ENCODE assay signal across 11 cellular contexts in the genomic region with DNA sequence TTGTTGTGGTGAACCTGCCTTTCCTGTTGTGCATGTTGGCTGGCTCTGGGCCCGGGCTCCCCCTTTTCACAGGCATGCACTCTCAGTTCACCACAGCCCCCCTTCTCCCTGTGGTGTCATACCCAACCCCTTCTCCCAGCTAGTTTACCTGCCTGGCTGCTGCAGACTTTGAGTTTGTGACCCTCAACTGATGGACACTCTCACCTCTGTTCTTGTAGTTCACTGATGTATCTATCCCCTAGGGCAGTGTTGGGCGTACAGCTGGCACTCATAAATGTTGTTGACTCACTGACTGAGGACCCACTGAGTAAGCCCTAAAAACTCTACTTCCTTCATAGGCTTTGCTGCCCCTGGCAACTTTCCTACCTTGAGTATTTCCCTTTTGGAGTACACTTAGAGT. TPM values are rescaled to one million over a fixed set of nuclear protein-coding genes. Genes with fewer than 3 reads are reported as not detected.
DNase-seq lines count a peak whose midpoint lies in the region; ATAC-seq and TF ChIP-seq lines count a peak whose summit lies in the region.
"Had no signal": no experiment of that assay in that cellular context is flagged by ENCODE, and none has a peak within 500 bp of the region (broad histone marks: within the 10 kb centered on the region; RNA-seq: fewer than 3 reads in every experiment).

No MANE protein-coding gene starts in this region.

- H3K27me3 ChIP-seq in CD8-positive, alpha-beta T cell (ENCODE audit: insufficient read depth, low read length), result no peaks in the 10 kb centered on the region
- H3K27me3 ChIP-seq in left lung (no peaks in the 10 kb centered on the region), esophagus squamous epithelium (no peaks in the 10 kb centered on the region)

- intact Hi-C loops in CD8-positive, alpha-beta T cell (cut with DNase I, micrococcal nuclease), result loop anchor here in 1 of 2 experiments (1.0 to 2.0 kb wide), 2 partner anchors 30 to 66 kb away; a partner anchor contains a TSS
- intact Hi-C loops in activated T-helper 1 cell treated with anti-CD3 and anti-CD28 coated beads, Interleukin-12 subunit alpha, Interleukin-12 subunit beta, Interleukin-2, Interleukin-4 antibody, amounts not matched to agents 30 ng/mL and 10 ng/mL and 1 ng/mL, durations not matched to agents 14 hours and 24 hours and 36 hours (cut with micrococcal nuclease), result no loop called here
- intact Hi-C loops in left lung (cut with DNase I) (no loop called here), esophagus squamous epithelium (cut with DNase I) (no loop called here), head of caudate nucleus (cut with DNase I) (no loop called here)

- ATAC-seq in CD8-positive, alpha-beta T cell, result peak; percentile 92
- peak; percentile 81 for ATAC-seq in left lung
- ATAC-seq in HG03045 (IDR thresholded peaks at IDR 0.05; ENCODE audit: unreplicated experiment), result no peak

- H3K27ac ChIP-seq in CD8-positive, alpha-beta T cell (ENCODE audit: low read depth, low read length), result no peak overlapping the region
- H3K27ac ChIP-seq in left lung (no peak overlapping the region), esophagus squamous epithelium (peak overlapping the region in 1 of 4 donors; percentile 54)

- no peak for TF ChIP-seq POLR2A in esophagus squamous epithelium (IDR thresholded peaks at IDR 0.05)

- peak; percentile 9 to 82 (median 47) for DNase-seq in CD8-positive, alpha-beta T cell
- DNase-seq in HPDE6-E6E7 (ENCODE audit: extremely low spot score) (peak; percentile 65), left lung (no peak), esophagus squamous epithelium (lab: John Stamatoyannopoulos, UW) (no peak), head of caudate nucleus (no peak)
- no peak for DNase-seq in activated T-helper 1 cell treated with anti-CD3 and anti-CD28 coated beads, Interleukin-12 subunit alpha, Interleukin-12 subunit beta, Interleukin-2, Interleukin-4 antibody, amounts not matched to agents 30 ng/mL and 10 ng/mL and 1 ng/mL, durations not matched to agents 14 hours and 24 hours and 36 hours (ENCODE audit: low spot score)
- DNase-seq in NK-92 treated with Interleukin-12 subunit alpha and Interleukin-12 subunit beta, amount 100 ng/mL, for 24 hours (lab: John Stamatoyannopoulos, UW), result no peak
- DNase-seq: hippocampal formation; NCI-H2029 treated with DMSO at 0.1 percent for 48 hours; stimulated activated CD4-positive, alpha-beta T cell treated with anti-CD3 and anti-CD28 coated beads, Interleukin-12 subunit alpha, Interleukin-12 subunit beta, amount 100 ng/mL, for 4 hours had no signal

- TF ChIP-seq CTCF in CD8-positive, alpha-beta T cell (IDR thresholded peaks at IDR 0.05), result no peak
- TF ChIP-seq CTCF in left lung (IDR thresholded peaks at IDR 0.05) (no peak), esophagus squamous epithelium (IDR thresholded peaks at IDR 0.05) (no peak)

- no peaks in the 10 kb centered on the region for H3K9me3 Mint-ChIP-seq in CD8-positive, alpha-beta T cell
- peaks cover 7% of the 10 kb centered on the region for H3K9me3 Mint-ChIP-seq in activated T-helper 1 cell treated with anti-CD3 and anti-CD28 coated beads, Interleukin-12 subunit alpha, Interleukin-12 subunit beta, Interleukin-2, Interleukin-4 antibody, amounts not matched to agents 30 ng/mL and 10 ng/mL and 1 ng/mL, durations not matched to agents 14 hours and 24 hours and 36 hours

- H3K36me3 ChIP-seq in CD8-positive, alpha-beta T cell (ENCODE audit: insufficient read depth, low read length), result no peaks in the 10 kb centered on the region
- H3K36me3 ChIP-seq in left lung, result no peaks in the 10 kb centered on the region
- H3K36me3 ChIP-seq in esophagus squamous epithelium, result no peaks in the 10 kb centered on the region

- 27 to 35% methylated on average over 2 of the region's 2 CpGs for WGBS in esophagus squamous epithelium, 2 donors

- peaks cover 21% of the 10 kb centered on the region for H3K4me1 ChIP-seq in CD8-positive, alpha-beta T cell (ENCODE audit: insufficient read depth, low read length)
- H3K4me1 ChIP-seq in left lung (no peaks in the 10 kb centered on the region), esophagus squamous epithelium (peaks cover 0 to 48% (median 18%) of the 10 kb centered on the region in 3 donors)

- peaks cover 35% of the 10 kb centered on the region for H3K4me1 Mint-ChIP-seq in CD8-positive, alpha-beta T cell (ENCODE audit: low read depth)
- peaks cover 4% of the 10 kb centered on the region for H3K4me1 Mint-ChIP-seq in activated T-helper 1 cell treated with anti-CD3 and anti-CD28 coated beads, Interleukin-12 subunit alpha, Interleukin-12 subunit beta, Interleukin-2, Interleukin-4 antibody, amounts not matched to agents 30 ng/mL and 10 ng/mL and 1 ng/mL, durations not matched to agents 14 hours and 24 hours and 36 hours (ENCODE audit: low read depth)

- CTCF ChIA-PET in CD8-positive, alpha-beta T cell (lab: Charles Lee), result interaction anchor here (0.8 to 1.2 kb wide), 4 partner anchors 8 to 96 kb away, joined by 3 to 5 read pairs (median 3); no protein-coding TSS in a partner anchor

- no peaks in the 10 kb centered on the region for H3K9me3 ChIP-seq in CD8-positive, alpha-beta T cell (ENCODE audit: low read length)
- H3K9me3 ChIP-seq in left lung, result no peaks in the 10 kb centered on the region
- H3K9me3 ChIP-seq in esophagus squamous epithelium, result no peaks in the 10 kb centered on the region

- no peaks in the 10 kb centered on the region for H3K27me3 Mint-ChIP-seq in CD8-positive, alpha-beta T cell (ENCODE audit: low read depth)
- H3K27me3 Mint-ChIP-seq in activated T-helper 1 cell treated with anti-CD3 and anti-CD28 coated beads, Interleukin-12 subunit alpha, Interleukin-12 subunit beta, Interleukin-2, Interleukin-4 antibody, amounts not matched to agents 30 ng/mL and 10 ng/mL and 1 ng/mL, durations not matched to agents 14 hours and 24 hours and 36 hours (ENCODE audit: insufficient read depth), result no peaks in the 10 kb centered on the region

- H3K4me3 Mint-ChIP-seq in CD8-positive, alpha-beta T cell, result peak overlapping the region; percentile 54
- no peak overlapping the region for H3K4me3 Mint-ChIP-seq in activated T-helper 1 cell treated with anti-CD3 and anti-CD28 coated beads, Interleukin-12 subunit alpha, Interleukin-12 subunit beta, Interleukin-2, Interleukin-4 antibody, amounts not matched to agents 30 ng/mL and 10 ng/mL and 1 ng/mL, durations not matched to agents 14 hours and 24 hours and 36 hours

- POLR2A ChIA-PET in CD8-positive, alpha-beta T cell (lab: Charles Lee), result interaction anchor here (0.7 to 1.9 kb wide), 11 partner anchors 12 to 141 kb away, joined by 3 to 12 read pairs (median 4); a partner anchor contains a TSS

- peak overlapping the region; percentile 53 for H3K27ac Mint-ChIP-seq in CD8-positive, alpha-beta T cell
- H3K27ac Mint-ChIP-seq in activated T-helper 1 cell treated with anti-CD3 and anti-CD28 coated beads, Interleukin-12 subunit alpha, Interleukin-12 subunit beta, Interleukin-2, Interleukin-4 antibody, amounts not matched to agents 30 ng/mL and 10 ng/mL and 1 ng/mL, durations not matched to agents 14 hours and 24 hours and 36 hours, result peak overlapping the region; percentile 15

- H3K36me3 Mint-ChIP-seq in CD8-positive, alpha-beta T cell, result no peaks in the 10 kb centered on the region
- no peaks in the 10 kb centered on the region for H3K36me3 Mint-ChIP-seq in activated T-helper 1 cell treated with anti-CD3 and anti-CD28 coated beads, Interleukin-12 subunit alpha, Interleukin-12 subunit beta, Interleukin-2, Interleukin-4 antibody, amounts not matched to agents 30 ng/mL and 10 ng/mL and 1 ng/mL, durations not matched to agents 14 hours and 24 hours and 36 hours (ENCODE audit: low read depth)

- H3K4me3 ChIP-seq in CD8-positive, alpha-beta T cell (ENCODE audit: low read depth, low read length), result no peak overlapping the region
- no peak overlapping the region for H3K4me3 ChIP-seq in left lung
- H3K4me3 ChIP-seq in esophagus squamous epithelium, result no peak overlapping the region

RNA-seq across cellular contexts. Expression of a gene that starts 54.9 kb away (rescaled TPM):
- under 1 TPM in 1 of 2 experiments, not detected in 1; 0.14 TPM for total RNA-seq in CD8-positive, alpha-beta T cell
- total RNA-seq in activated T-helper 1 cell treated with anti-CD3 and anti-CD28 coated beads, Interleukin-12 subunit alpha, Interleukin-12 subunit beta, Interleukin-2, Interleukin-4 antibody, amounts not matched to agents 30 ng/mL and 10 ng/mL and 1 ng/mL, durations not matched to agents 14 hours and 24 hours and 36 hours, result not detected in 2 replicates
- total RNA-seq in left lung (not detected), esophagus squamous epithelium (not detected)

Comparison
In these comparisons a context has a peak if more than half of its experiments do, and no peak if none do; other contexts are left out.
1. DNase-seq: peak in CD8-positive, alpha-beta T cell (7 of 7) and HPDE6-E6E7 (single experiment); none in activated T-helper 1 cell treated with anti-CD3 and anti-CD28 coated beads, Interleukin-12 subunit alpha, Interleukin-12 subunit beta, Interleukin-2, Interleukin-4 antibody, amounts not matched to agents 30 ng/mL and 10 ng/mL and 1 ng/mL, durations not matched to agents 14 hours and 24 hours and 36 hours (single experiment), left lung (0 of 2), esophagus squamous epithelium (single experiment), NK-92 treated with Interleukin-12 subunit alpha and Interleukin-12 subunit beta, amount 100 ng/mL, for 24 hours (single experiment) and head of caudate nucleus (0 of 42).